ENCODE assay signal across 19 cellular contexts in the genomic region with DNA sequence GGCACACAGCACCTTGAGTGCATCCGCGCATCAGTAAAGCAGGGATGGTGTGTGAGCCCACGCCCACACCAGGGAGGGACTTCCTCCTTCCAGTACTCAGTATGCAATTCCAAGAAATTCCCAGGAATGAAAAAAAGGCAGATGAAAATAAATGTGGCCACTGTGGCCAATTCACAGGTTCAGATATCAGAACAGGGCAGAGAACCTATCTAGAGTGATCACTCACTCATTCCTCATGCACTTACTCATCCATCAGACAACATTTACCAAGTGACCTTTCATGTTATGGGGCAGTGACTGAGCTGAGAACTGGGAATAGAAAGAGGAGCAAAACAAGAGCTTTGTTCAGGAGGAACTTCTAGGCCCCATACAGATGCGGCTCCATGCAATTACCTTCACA.
DNase-seq lines count a peak whose midpoint lies in the region; ATAC-seq, FAIRE-seq and TF ChIP-seq lines count a peak whose summit lies in the region.
"Had no signal": no experiment of that assay in that cellular context is flagged by ENCODE, and none has a peak within 500 bp of the region (broad histone marks: within the 10 kb centered on the region; RNA-seq: fewer than 3 reads in every experiment).

No MANE protein-coding gene starts in this region.

- peak; percentile 83; the same call in 2 of the 3 replicates for ATAC-seq in RWPE2 (ENCODE audit: low read depth)
- no peak for ATAC-seq in foreskin keratinocyte
- ATAC-seq: CD8-positive, alpha-beta T cell; heart left ventricle; SK-N-SH treated with all-trans-retinoic acid at 6 μM for 48 hours had no signal

- H3K4me3 ChIP-seq in RWPE2 (ENCODE audit: severe bottlenecking), result no peak overlapping the region
- no peak overlapping the region for H3K4me3 ChIP-seq in H7 (ENCODE audit: insufficient read depth, low read depth, low read length)
- H3K4me3 ChIP-seq: ascending aorta, heart left ventricle had no signal

- H3K9me3 ChIP-seq in RWPE2 (ENCODE audit: severe bottlenecking), result no peaks in the 10 kb centered on the region
- H3K9me3 ChIP-seq: ascending aorta, heart left ventricle had no signal

- H3K27me3 ChIP-seq in RWPE2 (ENCODE audit: insufficient read depth, poor library complexity, severe bottlenecking) (peaks cover 4% of the 10 kb centered on the region), foreskin keratinocyte (no peaks in the 10 kb centered on the region), H7 (ENCODE audit: control insufficient read depth, insufficient read depth, low read length) (no peaks in the 10 kb centered on the region)
- H3K27me3 ChIP-seq: ascending aorta, heart left ventricle had no signal

- TF ChIP-seq CTCF in RWPE2 (IDR thresholded peaks at IDR 0.05; ENCODE audit: poor library complexity, severe bottlenecking) (no peak), foreskin keratinocyte (conservative IDR thresholded peaks at IDR 0.05) (no peak)

- H3K4me1 ChIP-seq in RWPE2 (ENCODE audit: insufficient read depth, poor library complexity, severe bottlenecking) (no peaks in the 10 kb centered on the region), foreskin keratinocyte (no peaks in the 10 kb centered on the region)
- H3K4me1 ChIP-seq: ascending aorta had no signal

- no peak for TF ChIP-seq POLR2A in H54 (IDR thresholded peaks at IDR 0.05; ENCODE audit: low read depth, low read length)

- H3K27ac ChIP-seq in RWPE2 (ENCODE audit: poor library complexity, severe bottlenecking), result no peak overlapping the region
- H3K27ac ChIP-seq in foreskin keratinocyte, result no peak overlapping the region
- H3K27ac ChIP-seq: ascending aorta, heart left ventricle had no signal

- no peaks in the 10 kb centered on the region for H3K36me3 ChIP-seq in RWPE2 (ENCODE audit: low read depth)
- H3K36me3 ChIP-seq in H7 (replicated peaks; ENCODE audit: control insufficient read depth, insufficient read depth, low read length), result no peaks in the 10 kb centered on the region
- H3K36me3 ChIP-seq: ascending aorta, heart left ventricle had no signal

- peak; percentile 34 for DNase-seq in A172 (ENCODE audit: low spot score)
- peak; percentile 35 for DNase-seq in H54 (ENCODE audit: insufficient read length, low spot score)
- no peak for DNase-seq in RWPE2 (ENCODE audit: low spot score)
- DNase-seq in foreskin keratinocyte, result peak; percentile 9 to 40
- no peak for DNase-seq in Kasumi-1 (lab: John Stamatoyannopoulos, UW)
- no peak for DNase-seq in NCI-H1092 (lab: John Stamatoyannopoulos, UW)
- no peak for DNase-seq in stimulated activated CD4-positive, alpha-beta T cell treated with anti-CD3 and anti-CD28 coated beads, Interleukin-1b, Interleukin-23, amount 100 ng/mL, for 48 hours
- no peak for DNase-seq in H7
- DNase-seq: activated CD4-positive, alpha-beta T cell treated with anti-CD3 and anti-CD28 coated beads, Interleukin-2, amount 10 ng/mL, durations not matched to agents 24 days and 14 days; activated CD8-positive, alpha-beta memory T cell treated with anti-CD3 and anti-CD28 coated beads, Interleukin-2, amount 50 U/mL, for 48 hours; activated gamma-delta T cell; CD8-positive, alpha-beta T cell; heart left ventricle; NCI-H526 treated with DMSO at 0.1 percent for 48 hours; stimulated activated CD4-positive, alpha-beta T cell treated with anti-CD3 and anti-CD28 coated beads, Interleukin-15, amount 100 ng/mL, for 24 hours; stimulated activated naive CD4-positive, alpha-beta T cell treated with Interleukin-2 at 50 U/mL for 16 hours had no signal

- FAIRE-seq in H54 (lab: Jason Lieb, UNC), result no peak
- FAIRE-seq: A204.1 had no signal

Comparison
In these comparisons a context has a peak if more than half of its experiments do, and no peak if none do; other contexts are left out.
1. DNase-seq: peak in A172 (single experiment), H54 (single experiment) and foreskin keratinocyte (2 of 2); none in RWPE2 (single experiment), Kasumi-1 (0 of 2), NCI-H1092 (single experiment), stimulated activated CD4-positive, alpha-beta T cell treated with anti-CD3 and anti-CD28 coated beads, Interleukin-1b, Interleukin-23, amount 100 ng/mL, for 48 hours (single experiment) and H7 (single experiment).